ENCODE assay signal across 14 cellular contexts in the genomic region with DNA sequence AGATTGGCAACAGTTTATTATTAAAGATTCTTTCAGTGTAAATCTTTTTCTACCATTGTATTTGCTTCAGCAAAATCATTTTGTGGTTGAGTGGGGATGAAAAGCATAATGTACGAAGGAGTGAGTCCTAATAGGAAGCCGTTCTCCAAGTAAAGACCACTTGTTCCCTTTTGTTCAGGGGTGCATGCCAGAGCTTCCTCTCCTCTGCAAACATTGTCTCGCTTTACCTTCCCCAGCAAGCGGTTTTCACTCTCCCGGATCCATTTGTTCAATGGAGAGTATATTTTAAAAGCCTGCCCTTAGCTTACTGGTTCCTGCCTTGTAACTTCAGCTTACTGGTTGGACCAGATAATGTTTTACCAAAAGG.
DNase-seq lines count a peak whose midpoint lies in the region; TF ChIP-seq lines count a peak whose summit lies in the region.
"Had no signal": no experiment of that assay in that cellular context is flagged by ENCODE, and none has a peak within 500 bp of the region (broad histone marks: within the 10 kb centered on the region; RNA-seq: fewer than 3 reads in every experiment).

No MANE protein-coding gene starts in this region.

- peaks cover 0 to 9% (median 4%) of the 10 kb centered on the region in 3 donors for H3K27me3 Mint-ChIP-seq in CD14-positive monocyte (ENCODE audit: low read depth in 3 of 3)
- H3K27me3 Mint-ChIP-seq: activated B cell treated with CpG ODN at 0.5 μM for 24 hours; activated CD8-positive, alpha-beta memory T cell treated with anti-CD3 and anti-CD28 coated beads, Interleukin-2, amount 10 ng/mL, durations not matched to agents 7 days and 5 days; CD4-positive, alpha-beta memory T cell had no signal

- H3K9me3 ChIP-seq in PC-9 (ENCODE audit: insufficient read depth, low read depth) (no peaks in the 10 kb centered on the region), ectodermal cell (ENCODE audit: control insufficient read depth, low read length) (no peaks in the 10 kb centered on the region), osteoblast (ENCODE audit: low read depth, low read length) (no peaks in the 10 kb centered on the region)
- H3K9me3 ChIP-seq: tibial nerve had no signal

- H3K4me1 ChIP-seq in PC-9 (replicated peaks; ENCODE audit: insufficient read depth) (peaks cover 10% of the 10 kb centered on the region), ectodermal cell (ENCODE audit: control insufficient read depth, insufficient read depth, low read length) (peaks cover 21% of the 10 kb centered on the region), osteoblast (ENCODE audit: insufficient read depth, low read length) (peaks cover 10% of the 10 kb centered on the region)

- H3K4me3 Mint-ChIP-seq in CD14-positive monocyte = no peak overlapping the region
- H3K4me3 Mint-ChIP-seq: activated B cell treated with CpG ODN at 0.5 μM for 24 hours; activated CD8-positive, alpha-beta memory T cell treated with anti-CD3 and anti-CD28 coated beads, Interleukin-2, amount 10 ng/mL, durations not matched to agents 7 days and 5 days; CD4-positive, alpha-beta memory T cell had no signal

- H3K27me3 ChIP-seq in PC-9 (ENCODE audit: insufficient read depth, low read depth) = no peaks in the 10 kb centered on the region
- H3K27me3 ChIP-seq in ectodermal cell (ENCODE audit: control insufficient read depth, insufficient read depth, low read length, poor library complexity, severe bottlenecking) = no peaks in the 10 kb centered on the region
- no peaks in the 10 kb centered on the region for H3K27me3 ChIP-seq in osteoblast (ENCODE audit: insufficient read depth, low read length)
- H3K27me3 ChIP-seq: brain microvascular endothelial cell, tibial nerve had no signal

- POLR2A ChIA-PET in PC-9 (lab: Charles Lee; ENCODE audit: unreplicated experiment) = no interaction called here

- no peaks in the 10 kb centered on the region for H3K36me3 ChIP-seq in PC-9 (ENCODE audit: low read depth)
- no peaks in the 10 kb centered on the region for H3K36me3 ChIP-seq in ectodermal cell (ENCODE audit: control insufficient read depth, insufficient read depth, low read length)
- no peaks in the 10 kb centered on the region for H3K36me3 ChIP-seq in osteoblast (ENCODE audit: insufficient read depth, low read length)
- H3K36me3 ChIP-seq: brain microvascular endothelial cell had no signal

- TF ChIP-seq CTCF in PC-9 (conservative IDR thresholded peaks at IDR 0.05) (no peak), osteoblast (IDR thresholded peaks at IDR 0.05; ENCODE audit: extremely low read depth, low read depth, low read length) (no peak), CD14-positive monocyte (IDR thresholded peaks at IDR 0.05) (no peak)

- H2AFZ ChIP-seq in PC-9 = 0 out of 2 replicates have a peak overlapping the region, but pooled peaks have one; percentile 5
- no peak overlapping the region for H2AFZ ChIP-seq in osteoblast (ENCODE audit: low read length)

- H3K9me2 ChIP-seq in PC-9 (ENCODE audit: insufficient read depth) = no peaks in the 10 kb centered on the region

- H3K36me3 Mint-ChIP-seq in CD14-positive monocyte = peaks cover 3 to 23% of the 10 kb centered on the region in 2 donors
- H3K36me3 Mint-ChIP-seq: activated CD8-positive, alpha-beta memory T cell treated with anti-CD3 and anti-CD28 coated beads, Interleukin-2, amount 10 ng/mL, durations not matched to agents 7 days and 5 days had no signal

- H3K9me3 Mint-ChIP-seq in CD14-positive monocyte = no peaks in the 10 kb centered on the region
- H3K9me3 Mint-ChIP-seq: activated B cell treated with CpG ODN at 0.5 μM for 24 hours; CD4-positive, alpha-beta memory T cell had no signal

- H3K4me1 Mint-ChIP-seq in CD14-positive monocyte = peaks cover 6% of the 10 kb centered on the region

- H3K79me2 ChIP-seq in PC-9 (ENCODE audit: low read depth) (no peaks in the 10 kb centered on the region), osteoblast (ENCODE audit: insufficient read depth, low read length) (no peaks in the 10 kb centered on the region)

- DNase-seq in DMS79 treated with DMSO at 0.1 percent for 48 hours (lab: John Stamatoyannopoulos, UW) (peak; percentile 43), DMS79 (lab: John Stamatoyannopoulos, UW) (no peak), PC-9 (no peak), osteoblast (ENCODE audit: insufficient read length, low spot score, missing footprints) (peak; percentile 63), NCI-H1694 treated with DMSO at 0.1 percent for 48 hours (lab: John Stamatoyannopoulos, UW) (no peak), CD14-positive monocyte (ENCODE audit: low spot score) (no peak), D341Med (ENCODE audit: low spot score) (no peak)
- DNase-seq: activated B cell treated with CpG ODN at 0.5 μM for 24 hours, GDM1 had no signal

- 14 to 21% methylated on average over 5 of the region's 5 CpGs for WGBS in ectodermal cell, 2 experiments

- H3K27ac ChIP-seq in PC-9 (no peak overlapping the region), ectodermal cell (ENCODE audit: insufficient read depth, low read depth, low read length, poor library complexity, severe bottlenecking) (peak overlapping the region; percentile 9), osteoblast (ENCODE audit: low read depth, low read length) (no peak overlapping the region)
- H3K27ac ChIP-seq: brain microvascular endothelial cell had no signal

- H4K20me1 ChIP-seq in PC-9 (ENCODE audit: insufficient read depth) (no peaks in the 10 kb centered on the region; the same call in 1 of the 2 replicates), osteoblast (ENCODE audit: insufficient read depth, low read length) (no peaks in the 10 kb centered on the region)

- H3K4me2 ChIP-seq in PC-9 = peak overlapping the region; percentile 40
- peak overlapping the region; percentile 60 for H3K4me2 ChIP-seq in osteoblast (ENCODE audit: insufficient read depth, low read length)

- H3K27ac Mint-ChIP-seq in CD14-positive monocyte = no peak overlapping the region
- H3K27ac Mint-ChIP-seq: activated B cell treated with CpG ODN at 0.5 μM for 24 hours; activated CD8-positive, alpha-beta memory T cell treated with anti-CD3 and anti-CD28 coated beads, Interleukin-2, amount 10 ng/mL, durations not matched to agents 7 days and 5 days; CD4-positive, alpha-beta memory T cell had no signal

- H3F3A ChIP-seq in PC-9 (ENCODE audit: insufficient read depth, low read depth) = peaks cover 4% of the 10 kb centered on the region; the same call in 1 of the 2 replicates

- CTCF ChIA-PET in PC-9 (lab: Charles Lee) = interaction anchor here (0.6 to 1.2 kb wide), 4 partner anchors 58 to 523 kb away, joined by 3 to 6 read pairs (median 5); partner anchors contain the start of genes KIZ and RALGAPA2

- no TSS peak for BruUV-seq in PC-9 (replicated peaks; lab: Mats Ljungman, UMichigan)

- H3K4me3 ChIP-seq in PC-9 = no peak overlapping the region
- no peak overlapping the region for H3K4me3 ChIP-seq in ectodermal cell (ENCODE audit: insufficient read depth, low read depth, low read length)
- no peak overlapping the region for H3K4me3 ChIP-seq in osteoblast (ENCODE audit: insufficient read depth, low read length)
- H3K4me3 ChIP-seq: tibial nerve had no signal

- intact Hi-C loops in PC-9 (cut with micrococcal nuclease; ENCODE audit: unreplicated experiment) = loop anchor here (5.0 to 10.0 kb wide), 2 partner anchors 371 to 382 kb away; no protein-coding TSS in a partner anchor
- intact Hi-C loops in CD14-positive monocyte (cut with micrococcal nuclease) = loop anchor here in 1 of 2 donors (5.0 to 10.0 kb wide), 2 partner anchors 337 to 371 kb away; no protein-coding TSS in a partner anchor

Comparison
In these comparisons a context has a peak if more than half of its experiments do, and no peak if none do; other contexts are left out.
1. DNase-seq: peak in DMS79 treated with DMSO at 0.1 percent for 48 hours (single experiment) and osteoblast (single experiment); none in DMS79 (single experiment), PC-9 (0 of 2), NCI-H1694 treated with DMSO at 0.1 percent for 48 hours (single experiment), CD14-positive monocyte (single experiment) and D341Med (single experiment).